Comparison of ENCODE assay signal across 1 cellular context in genomic region chr5:1157461-1157986, GRCh38.
A peak's percentile ranks its signal among the peaks of the same experiment; 100 is the strongest.
TF ChIP-seq lines count a peak whose summit lies in the region.

No MANE protein-coding gene starts in this region.

TF ChIP-seq in HepG2, 621 proteins besides CTCF, POLR2A, EP300 and RAD21:
- TF ChIP-seq ZEB1 (IDR thresholded peaks at IDR 0.05; ENCODE audit: insufficient replicate concordance, low read depth), result peak; percentile 77
